ENCODE assay signal across 8 cellular contexts in the genomic region with DNA sequence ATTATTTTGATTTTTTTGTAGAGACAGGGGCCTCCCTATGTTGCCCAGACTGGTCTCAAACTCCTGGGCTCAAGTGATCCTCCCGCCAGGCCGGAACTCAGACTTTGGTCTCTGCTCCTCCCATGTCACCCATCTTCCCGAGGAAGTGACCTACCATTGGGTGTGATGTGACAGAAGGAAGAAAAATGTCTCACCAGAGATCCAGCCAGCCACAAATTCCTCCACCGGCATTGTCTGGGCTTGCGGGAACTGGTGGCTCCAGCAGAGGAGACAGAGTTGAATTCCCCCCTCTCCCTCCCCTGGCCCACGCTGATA. TPM values are rescaled to one million over a fixed set of nuclear protein-coding genes. Genes with fewer than 3 reads are reported as not detected.
DNase-seq lines count a peak whose midpoint lies in the region; ATAC-seq, FAIRE-seq and TF ChIP-seq lines count a peak whose summit lies in the region.

No MANE protein-coding gene starts in this region.

- no peaks in the 10 kb centered on the region for H3K9me3 ChIP-seq in mucosa of descending colon

- TF ChIP-seq CTCF in CD14-positive monocyte (IDR thresholded peaks at IDR 0.05) (no peak), GM20000 (IDR thresholded peaks at IDR 0.05; ENCODE audit: extremely low read depth, missing control alignments) (no peak), bronchial epithelial cell (IDR thresholded peaks at IDR 0.05; ENCODE audit: insufficient read depth, low read length, severe bottlenecking) (no peak), mucosa of descending colon (IDR thresholded peaks at IDR 0.05) (no peak)

- peak overlapping the region; percentile 88 to 89 for H3K4me3 Mint-ChIP-seq in CD14-positive monocyte

- peaks cover 0 to 3% (median 0%) of the 10 kb centered on the region in 7 donors for H3K9me3 Mint-ChIP-seq in CD14-positive monocyte

- peaks cover 3 to 5% of the 10 kb centered on the region in 2 donors for H3K36me3 Mint-ChIP-seq in CD14-positive monocyte

- ATAC-seq in mucosa of descending colon (peak; percentile 54), HG02973 (IDR thresholded peaks at IDR 0.05; ENCODE audit: unreplicated experiment) (no peak)

- intact Hi-C loops in CD14-positive monocyte (cut with micrococcal nuclease) = loop anchor here (2.0 to 5.0 kb wide), 3 partner anchors 36 to 126 kb away; no protein-coding TSS in a partner anchor
- intact Hi-C loops in mucosa of descending colon (cut with DNase I, micrococcal nuclease) = no loop called here

- FAIRE-seq in bronchial epithelial cell (lab: Jason Lieb, UNC) = no peak

- H3K36me3 ChIP-seq in bronchial epithelial cell (ENCODE audit: control insufficient read depth, insufficient read depth, low read length) (no peaks in the 10 kb centered on the region), mucosa of descending colon (ENCODE audit: low read depth) (no peaks in the 10 kb centered on the region)

- H3K27ac Mint-ChIP-seq in CD14-positive monocyte = peak overlapping the region; percentile 99 to 100 (median 100)

- H3K4me1 Mint-ChIP-seq in CD14-positive monocyte = peaks cover 54% of the 10 kb centered on the region

- H3K27me3 Mint-ChIP-seq in CD14-positive monocyte (ENCODE audit: low read depth in 3 of 3) = peaks cover 0 to 2% (median 0%) of the 10 kb centered on the region in 3 donors

- DNase-seq in CD14-positive monocyte (ENCODE audit: low spot score) (no peak), GM20000 (ENCODE audit: low spot score) (peak; percentile 52), NOMO-1 treated with DMSO at 0.1 percent for 48 hours (lab: John Stamatoyannopoulos, UW; ENCODE audit: unreplicated experiment) (peak; percentile 62), bronchial epithelial cell (ENCODE audit: low read depth) (peak; percentile 89), mucosa of descending colon (no peak), germinal center (ENCODE audit: low spot score) (no peak), epidermal melanocyte (ENCODE audit: insufficient read length, low spot score) (no peak)

- no peaks in the 10 kb centered on the region for H3K27me3 ChIP-seq in bronchial epithelial cell (ENCODE audit: control insufficient read depth, insufficient read depth, low read length)

- peaks cover 47% of the 10 kb centered on the region for H3K4me1 ChIP-seq in mucosa of descending colon (ENCODE audit: low read depth)

- peak overlapping the region; percentile 13 for H3K4me3 ChIP-seq in bronchial epithelial cell (ENCODE audit: low read depth, low read length)
- H3K4me3 ChIP-seq in mucosa of descending colon = no peak overlapping the region

RNA-seq across cellular contexts. Expression of gene SLC25A45, which starts 0.8 kb away (rescaled TPM):
- polyA plus RNA-seq in CD14-positive monocyte = 1 to 10 TPM; 3.7 to 4.1 TPM
- total RNA-seq in bronchial epithelial cell (0.26 and 0.77 TPM in 2 replicates), mucosa of descending colon (10 to 100 TPM in 2 of 3 donors, 1 to 10 TPM in 1; 8.0 to 10.5 (median 10.1) TPM)

RNA-seq across cellular contexts. Expression of gene FRMD8, which starts 4.8 kb away (rescaled TPM):
- polyA plus RNA-seq in CD14-positive monocyte = 10 to 100 TPM; 33.7 to 41.2 TPM
- 21.9 and 66.6 TPM in 2 replicates for total RNA-seq in bronchial epithelial cell
- 10 to 100 TPM; 27.1 to 44.1 (median 42.3) TPM for total RNA-seq in mucosa of descending colon

RNA-seq across cellular contexts. Expression of gene TIGD3, which starts 27.1 kb away (rescaled TPM):
- 1 to 10 TPM; 2.8 to 3.7 TPM for polyA plus RNA-seq in CD14-positive monocyte
- 0.26 TPM in 2 replicates for total RNA-seq in bronchial epithelial cell
- total RNA-seq in mucosa of descending colon = under 1 TPM in 2 of 3 donors, not detected in 1; 0.14 to 0.53 TPM

RNA-seq across cellular contexts. Expression of gene NEAT1, which starts 40.9 kb away (rescaled TPM):
- polyA plus RNA-seq in CD14-positive monocyte = 1 to 10 TPM in 1 of 2 donors, under 1 TPM in 1; 0.90 to 1.3 TPM
- total RNA-seq in bronchial epithelial cell = 114 and 133 TPM in 2 replicates
- 1,000 to 10,000 TPM; 1,133 to 1,409 (median 1,237) TPM for total RNA-seq in mucosa of descending colon

RNA-seq across cellular contexts. Expression of gene DPF2, which starts 48.0 kb away (rescaled TPM):
- polyA plus RNA-seq in CD14-positive monocyte = 10 to 100 TPM; 35.7 to 39.0 TPM
- total RNA-seq in bronchial epithelial cell (16.8 and 18.2 TPM in 2 replicates), mucosa of descending colon (10 to 100 TPM; 32.8 to 62.9 (median 35.5) TPM)

Comparison
In these comparisons a context has a peak if more than half of its experiments do, and no peak if none do; other contexts are left out.
1. DNase-seq: peak in GM20000 (single experiment), NOMO-1 treated with DMSO at 0.1 percent for 48 hours (single experiment) and bronchial epithelial cell (single experiment); none in CD14-positive monocyte (single experiment), mucosa of descending colon (0 of 3), germinal center (single experiment) and epidermal melanocyte (single experiment).
2. intact Hi-C loops: an anchor here in CD14-positive monocyte (2.0 to 5.0 kb wide); none called in mucosa of descending colon.